In genomic region chr4:77927991-77928925, GRCh38 we compare ENCODE assay signal across 1 cellular context.
TF ChIP-seq lines count a peak whose summit lies in the region.

No MANE protein-coding gene starts in this region.

TF ChIP-seq in HEK293, 187 proteins besides CTCF, POLR2A, EP300 and RAD21 (continued from another document):
- TF ChIP-seq PRDM6 (tag by site-specific recombination; IDR thresholded peaks at IDR 0.05): peak; percentile 89
- no peak for TF ChIP-seq ZBTB17 (tag by site-specific recombination; IDR thresholded peaks at IDR 0.05)
- no peak for TF ChIP-seq ZNF530 (tag by site-specific recombination; IDR thresholded peaks at IDR 0.05; ENCODE audit: low read depth)
- no peak for TF ChIP-seq ZNF239 (tag by site-specific recombination; IDR thresholded peaks at IDR 0.05)
- TF ChIP-seq ZNF175 (tag by site-specific recombination; IDR thresholded peaks at IDR 0.05): no peak
- no peak for TF ChIP-seq ZNF274 (IDR thresholded peaks at IDR 0.05; ENCODE audit: low read length)
- no peak for TF ChIP-seq ZNF274 (tag by site-specific recombination; IDR thresholded peaks at IDR 0.05; ENCODE audit: borderline replicate concordance)
- TF ChIP-seq ZNF133 (tag by site-specific recombination; IDR thresholded peaks at IDR 0.05): no peak
- no peak for TF ChIP-seq ZSCAN5A (tag by site-specific recombination; IDR thresholded peaks at IDR 0.05)
- no peak for TF ChIP-seq ZNF600 (tag by site-specific recombination; IDR thresholded peaks at IDR 0.05)
- TF ChIP-seq REST (tag by site-specific recombination; IDR thresholded peaks at IDR 0.05): no peak
- TF ChIP-seq ZNF112 (tag by site-specific recombination; IDR thresholded peaks at IDR 0.05): no peak
- no peak for TF ChIP-seq ZBTB6 (tag by site-specific recombination; IDR thresholded peaks at IDR 0.05)
- TF ChIP-seq RBAK (tag by site-specific recombination; IDR thresholded peaks at IDR 0.05): no peak
- TF ChIP-seq HOXD13 (CRISPR knock-in tag; IDR thresholded peaks at IDR 0.05; ENCODE audit: borderline replicate concordance): no peak
- no peak for TF ChIP-seq ZNF548 (tag by site-specific recombination; IDR thresholded peaks at IDR 0.05)
- no peak for TF ChIP-seq AEBP2 (tag by site-specific recombination; IDR thresholded peaks at IDR 0.05; ENCODE audit: borderline replicate concordance)
- TF ChIP-seq PRDM2 (tag by site-specific recombination; IDR thresholded peaks at IDR 0.05; ENCODE audit: borderline replicate concordance): no peak
- no peak for TF ChIP-seq KLF7 (tag by site-specific recombination; IDR thresholded peaks at IDR 0.05; ENCODE audit: borderline replicate concordance)
- no peak for TF ChIP-seq ZNF707 (tag by site-specific recombination; IDR thresholded peaks at IDR 0.05)
- TF ChIP-seq ZBTB49 (tag by site-specific recombination; IDR thresholded peaks at IDR 0.05; ENCODE audit: low read depth): no peak
- no peak for TF ChIP-seq ZNF785 (tag by site-specific recombination; IDR thresholded peaks at IDR 0.05)
- peak; percentile 65; the same call in 1 of the 2 replicates for TF ChIP-seq OSR2 (tag by site-specific recombination; IDR thresholded peaks at IDR 0.05)
- TF ChIP-seq ZNF324 (tag by site-specific recombination; IDR thresholded peaks at IDR 0.05): no peak
- no peak for TF ChIP-seq ZNF670 (tag by site-specific recombination; IDR thresholded peaks at IDR 0.05; ENCODE audit: low read depth)
- no peak for TF ChIP-seq ZNF157 (tag by site-specific recombination; IDR thresholded peaks at IDR 0.05)
